7 cellular contexts compared by ENCODE assay signal in genomic region chr12:94872671-94873367, GRCh38.
A peak's percentile ranks its signal among the peaks of the same experiment; 100 is the strongest.
DNase-seq lines count a peak whose midpoint lies in the region; ATAC-seq and TF ChIP-seq lines count a peak whose summit lies in the region.

No MANE protein-coding gene starts in this region.

- H4K20me1 ChIP-seq in MM.1S (ENCODE audit: insufficient read depth, low read length), result no peaks in the 10 kb centered on the region

- CTCF ChIA-PET in activated CD4-positive, alpha-beta memory T cell treated with anti-CD3 and anti-CD28 coated beads for 36 hours (lab: Charles Lee), result no interaction called here

- H3K4me3 ChIP-seq in MM.1S (ENCODE audit: low read length), result peak overlapping the region; percentile 78
- H3K4me3 ChIP-seq in skeletal muscle cell (ENCODE audit: low read depth, low read length), result peak overlapping the region; percentile 27

- H2AFZ ChIP-seq in MM.1S (ENCODE audit: low read length), result peak overlapping the region; percentile 49

- TF ChIP-seq CTCF in MM.1S (IDR thresholded peaks at IDR 0.05; ENCODE audit: low read length), result no peak
- TF ChIP-seq CTCF in glutamatergic neuron (IDR thresholded peaks at IDR 0.05; ENCODE audit: partially characterized antibody, unreplicated experiment), result no peak

- H3K36me3 ChIP-seq in MM.1S (replicated peaks; ENCODE audit: insufficient read depth, low read length), result no peaks in the 10 kb centered on the region

- peaks cover 10% of the 10 kb centered on the region for H3K27me3 Mint-ChIP-seq in glutamatergic neuron (ENCODE audit: unreplicated experiment)
- H3K27me3 Mint-ChIP-seq in activated CD4-positive, alpha-beta memory T cell treated with anti-CD3 and anti-CD28 coated beads for 36 hours, result peaks cover 53% of the 10 kb centered on the region

- H3K27ac ChIP-seq in MM.1S (ENCODE audit: low read length), result no peak overlapping the region

- no peaks in the 10 kb centered on the region for H3F3A ChIP-seq in MM.1S (ENCODE audit: insufficient read depth, low read length)

- peaks cover 42% of the 10 kb centered on the region for H3K79me2 ChIP-seq in MM.1S (ENCODE audit: low read length)

- peak overlapping the region; percentile 85 for H3K4me3 Mint-ChIP-seq in glutamatergic neuron (ENCODE audit: unreplicated experiment)
- H3K4me3 Mint-ChIP-seq in activated CD4-positive, alpha-beta memory T cell treated with anti-CD3 and anti-CD28 coated beads for 36 hours, result no peak overlapping the region

- no peaks in the 10 kb centered on the region for H3K36me3 Mint-ChIP-seq in glutamatergic neuron (ENCODE audit: unreplicated experiment)
- no peaks in the 10 kb centered on the region for H3K36me3 Mint-ChIP-seq in activated CD4-positive, alpha-beta memory T cell treated with anti-CD3 and anti-CD28 coated beads for 36 hours

- peaks cover 10% of the 10 kb centered on the region; the same call in 1 of the 2 replicates for H3K4me1 ChIP-seq in MM.1S (ENCODE audit: low read length)

- POLR2A ChIA-PET in activated CD4-positive, alpha-beta memory T cell treated with anti-CD3 and anti-CD28 coated beads for 36 hours (lab: Charles Lee), result interaction anchor here (0.6 to 0.7 kb wide), 2 partner anchors 61 to 314 kb away, joined by 4 read pairs; no protein-coding TSS in a partner anchor

- no peaks in the 10 kb centered on the region for H3K27me3 ChIP-seq in MM.1S (replicated peaks; ENCODE audit: insufficient read depth, low read length)

- H3K9me3 ChIP-seq in MM.1S (replicated peaks; ENCODE audit: insufficient read depth, low read length), result no peaks in the 10 kb centered on the region

- intact Hi-C loops in activated CD4-positive, alpha-beta memory T cell treated with anti-CD3 and anti-CD28 coated beads for 36 hours (cut with micrococcal nuclease), result loop anchor here (10.0 kb wide), 1 partner anchor 268 kb away; no protein-coding TSS in a partner anchor

- H3K4me2 ChIP-seq in MM.1S (ENCODE audit: low read depth, low read length), result peak overlapping the region; percentile 63

- ATAC-seq in GM18520 (IDR thresholded peaks at IDR 0.05; ENCODE audit: unreplicated experiment) (peak; percentile 15), GM21786 (IDR thresholded peaks at IDR 0.05; ENCODE audit: unreplicated experiment) (peak; percentile 20)

- H3K9me2 ChIP-seq in MM.1S (replicated peaks; ENCODE audit: insufficient read depth, low read length), result no peaks in the 10 kb centered on the region

- peaks cover 1% of the 10 kb centered on the region for H3K4me1 Mint-ChIP-seq in glutamatergic neuron (ENCODE audit: low read depth, unreplicated experiment)
- H3K4me1 Mint-ChIP-seq in activated CD4-positive, alpha-beta memory T cell treated with anti-CD3 and anti-CD28 coated beads for 36 hours (ENCODE audit: low read depth), result peaks cover 17% of the 10 kb centered on the region

- no peaks in the 10 kb centered on the region for H3K9me3 Mint-ChIP-seq in glutamatergic neuron (ENCODE audit: unreplicated experiment)
- no peaks in the 10 kb centered on the region for H3K9me3 Mint-ChIP-seq in activated CD4-positive, alpha-beta memory T cell treated with anti-CD3 and anti-CD28 coated beads for 36 hours

- peak overlapping the region; percentile 70 for H3K9ac ChIP-seq in MM.1S (ENCODE audit: low read length)

- no peak overlapping the region for H3K27ac Mint-ChIP-seq in glutamatergic neuron (ENCODE audit: unreplicated experiment)
- H3K27ac Mint-ChIP-seq in activated CD4-positive, alpha-beta memory T cell treated with anti-CD3 and anti-CD28 coated beads for 36 hours, result no peak overlapping the region

- DNase-seq in MM.1S (no peak), glutamatergic neuron (peak; percentile 25), skeletal muscle cell (ENCODE audit: low read depth) (no peak), kidney glomerular epithelial cell (lab: John Stamatoyannopoulos, UW) (no peak)
- DNase-seq in activated CD4-positive, alpha-beta memory T cell treated with anti-CD3 and anti-CD28 coated beads for 36 hours, result no peak
